ENCODE assay signal across 7 cellular contexts in genomic region chr9:32411753-32412152, GRCh38.
"Had no signal": no experiment of that assay in that cellular context is flagged by ENCODE, and none has a peak within 500 bp of the region (broad histone marks: within the 10 kb centered on the region; RNA-seq: fewer than 3 reads in every experiment).

No MANE protein-coding gene starts in this region.

- H3K4me3 ChIP-seq: GM23248, HAP-1 had no signal

- H3K4me1 ChIP-seq: HAP-1 had no signal

- ATAC-seq: HCT116 had no signal

- H3K9me3 ChIP-seq: HAP-1 had no signal

- DNase-seq: GM23248, GOT3, H7, HFFc6, KBM-7 had no signal

- H3K27ac ChIP-seq: GM23248 had no signal
